ENCODE assay signal across 11 cellular contexts in the genomic region with DNA sequence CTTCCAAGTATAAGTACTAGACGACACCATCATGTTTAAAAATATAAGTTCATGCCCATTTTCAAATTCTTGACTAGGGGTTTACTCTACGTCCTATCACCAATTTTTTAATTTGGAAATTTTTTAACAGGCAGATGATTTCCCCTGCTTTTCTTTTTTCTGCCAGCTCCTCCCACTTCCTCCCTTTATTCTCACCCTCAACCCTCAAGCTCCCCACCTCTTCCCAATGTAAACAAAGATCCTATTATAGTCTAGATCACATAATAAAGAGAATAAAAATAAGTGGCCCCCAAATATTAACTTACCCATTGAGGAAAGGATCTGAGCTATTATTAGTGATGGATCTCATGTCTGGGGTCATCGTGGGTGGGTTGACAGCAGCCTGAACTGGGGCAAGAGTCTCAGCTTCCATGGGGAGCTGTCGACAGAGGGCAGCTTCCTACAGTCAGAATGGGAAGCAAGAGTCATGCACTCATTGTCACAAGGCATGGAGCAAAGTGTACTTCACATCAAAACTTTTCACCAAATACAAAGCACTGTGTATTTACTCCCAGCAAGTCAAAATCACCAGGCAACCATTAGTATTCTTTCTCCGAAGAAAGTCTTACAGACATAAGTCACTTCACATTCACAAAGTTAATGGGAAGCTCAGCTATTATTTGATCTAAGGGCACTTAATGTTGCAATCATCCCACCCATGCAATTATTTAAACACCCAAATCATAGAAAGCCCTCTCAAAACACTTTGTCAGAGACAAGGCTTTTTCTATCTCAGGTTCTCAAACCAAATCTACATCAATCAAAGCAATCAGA. TPM values are rescaled to one million over a fixed set of nuclear protein-coding genes. Genes with fewer than 3 reads are reported as not detected.
DNase-seq lines count a peak whose midpoint lies in the region; ATAC-seq and TF ChIP-seq lines count a peak whose summit lies in the region.
"Had no signal": no experiment of that assay in that cellular context is flagged by ENCODE, and none has a peak within 500 bp of the region (broad histone marks: within the 10 kb centered on the region; RNA-seq: fewer than 3 reads in every experiment).

No MANE protein-coding gene starts in this region.

- no peak for TF ChIP-seq POLR2A in esophagus muscularis mucosa (IDR thresholded peaks at IDR 0.05; ENCODE audit: low read depth)
- TF ChIP-seq POLR2A in spleen (IDR thresholded peaks at IDR 0.05), result no peak

- no peaks in the 10 kb centered on the region for H3K9me3 ChIP-seq in esophagus muscularis mucosa
- no peaks in the 10 kb centered on the region for H3K9me3 ChIP-seq in mesodermal cell (ENCODE audit: control insufficient read depth, low read length)
- no peaks in the 10 kb centered on the region for H3K9me3 ChIP-seq in spleen
- H3K9me3 ChIP-seq: ovary had no signal

- intact Hi-C loops in Right ventricle myocardium inferior (cut with DNase I) (loop anchor here (1.0 kb wide), 1 partner anchor 190 kb away; no protein-coding TSS in a partner anchor), cardiac septum (cut with DNase I) (no loop called here), esophagus muscularis mucosa (cut with DNase I) (no loop called here), spleen (cut with DNase I; ENCODE audit: low total_unique reads) (no loop called here)

- H3K4me3 ChIP-seq in esophagus muscularis mucosa, result no peak overlapping the region
- H3K4me3 ChIP-seq in mesodermal cell (ENCODE audit: extremely low read depth, insufficient read depth, low read length, poor library complexity, severe bottlenecking), result no peak overlapping the region
- H3K4me3 ChIP-seq in spleen, result no peak overlapping the region
- H3K4me3 ChIP-seq: ovary had no signal

- H3K36me3 ChIP-seq in esophagus muscularis mucosa (peaks cover 11 to 31% (median 29%) of the 10 kb centered on the region in 4 donors), mesodermal cell (ENCODE audit: control insufficient read depth, insufficient read depth, low read length) (peaks cover 55% of the 10 kb centered on the region), spleen (peaks cover 0 to 16% (median 0%) of the 10 kb centered on the region in 6 donors)
- H3K36me3 ChIP-seq: ovary had no signal

- 57% methylated on average over 5 of the region's 5 CpGs for WGBS in esophagus muscularis mucosa
- WGBS in mesodermal cell (ENCODE audit: insufficient coverage in 2 of 2), 2 experiments, result 63 to 68% methylated on average over 3 to 5 of the region's 5 CpGs
- WGBS in spleen, 5 donors, result 58 to 64% (median 63%) methylated on average over 5 of the region's 5 CpGs

- TF ChIP-seq CTCF in esophagus muscularis mucosa (IDR thresholded peaks at IDR 0.05) (peak; percentile 28 to 45 (median 39)), spleen (IDR thresholded peaks at IDR 0.05 in 8 of 11, conservative IDR thresholded peaks at IDR 0.05 in 3 of 11) (peak in 1 of 11 experiments; percentile 18), GM10248 (IDR thresholded peaks at IDR 0.05; ENCODE audit: control extremely low read depth, extremely low read depth, low read depth, missing control alignments) (no peak)

- ATAC-seq in Right ventricle myocardium inferior (peak; percentile 55), GM19397 (IDR thresholded peaks at IDR 0.05; ENCODE audit: unreplicated experiment) (no peak)

- POLR2A ChIA-PET in GM10248 (lab: Yijun Ruan, JAX), result no interaction called here

- no peak for DNase-seq in Right ventricle myocardium inferior (ENCODE audit: missing footprints)
- no peak for DNase-seq in cardiac septum (ENCODE audit: low spot score)
- DNase-seq in esophagus muscularis mucosa (ENCODE audit: extremely low spot score), result no peak
- DNase-seq in NCI-H1694 treated with DMSO at 0.1 percent for 48 hours (lab: John Stamatoyannopoulos, UW), result no peak
- no peak for DNase-seq in spleen
- no peak for DNase-seq in GM10248 (ENCODE audit: extremely low spot score)
- DNase-seq: AML-193; stimulated activated naive CD4-positive, alpha-beta T cell treated with Interleukin-2 at 50 U/mL for 16 hours had no signal

- H3K4me1 ChIP-seq in esophagus muscularis mucosa (peaks cover 22 to 67% (median 59%) of the 10 kb centered on the region in 4 donors), mesodermal cell (ENCODE audit: control insufficient read depth, insufficient read depth, low read length, poor library complexity, severe bottlenecking) (peaks cover 7% of the 10 kb centered on the region), spleen (peaks cover 2 to 32% (median 18%) of the 10 kb centered on the region in 6 donors)

- no peak for TF ChIP-seq EP300 in esophagus muscularis mucosa (IDR thresholded peaks at IDR 0.05)

- H3K27ac ChIP-seq in esophagus muscularis mucosa (replicated peaks in 1 of 4) (peak overlapping the region; percentile 53 to 73 (median 68)), mesodermal cell (ENCODE audit: low read depth, low read length, severe bottlenecking) (peak overlapping the region; percentile 67), spleen (peak overlapping the region in 3 of 8 donors; percentile 2 to 8 (median 5))

- H3K27me3 ChIP-seq in esophagus muscularis mucosa, result no peaks in the 10 kb centered on the region
- H3K27me3 ChIP-seq in spleen (replicated peaks in 1 of 7), result no peaks in the 10 kb centered on the region
- H3K27me3 ChIP-seq: ovary had no signal

- CTCF ChIA-PET in GM10248 (lab: Yijun Ruan, JAX), result interaction anchor here (0.7 to 1.0 kb wide), 3 partner anchors 41 to 245 kb away, joined by 3 to 4 read pairs (median 3); no protein-coding TSS in a partner anchor

RNA-seq across cellular contexts. Expression of a gene that starts 53.2 kb away (rescaled TPM):
- not detected for total RNA-seq in Right ventricle myocardium inferior
- not detected for total RNA-seq in cardiac septum
- total RNA-seq in esophagus muscularis mucosa, result 1 to 10 TPM in 2 of 4 donors, under 1 TPM in 1, not detected in 1; 0.11 to 5.5 (median 2.7) TPM
- polyA plus RNA-seq in mesodermal cell (2013, experiment 1 of 2), result not detected
- not detected for polyA plus RNA-seq in mesodermal cell (2013, experiment 2 of 2)
- not detected for total RNA-seq in spleen
- polyA plus RNA-seq in spleen, result under 1 TPM in 2 of 3 donors, not detected in 1; 0.11 to 0.29 TPM
